In the genomic region with DNA sequence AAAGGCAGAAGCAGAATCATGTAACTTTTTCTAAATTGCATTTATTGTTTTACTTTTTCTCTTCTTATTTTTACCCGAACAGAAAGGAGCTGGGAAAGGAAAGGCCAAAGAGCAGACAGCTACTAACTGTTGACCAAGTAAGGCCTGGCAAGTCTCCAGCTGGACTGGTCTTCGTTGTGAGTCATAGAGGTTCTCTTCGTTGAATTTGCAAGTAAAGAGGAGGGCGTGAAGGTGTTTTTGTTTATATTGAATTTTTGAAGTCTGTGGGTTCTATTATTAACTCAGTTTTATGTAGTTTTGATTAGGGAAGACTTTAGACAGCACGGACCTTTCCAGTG, we compare ENCODE assay signal across 12 cellular contexts.
DNase-seq lines count a peak whose midpoint lies in the region; ATAC-seq and TF ChIP-seq lines count a peak whose summit lies in the region.
"Had no signal": no experiment of that assay in that cellular context is flagged by ENCODE, and none has a peak within 500 bp of the region (broad histone marks: within the 10 kb centered on the region; RNA-seq: fewer than 3 reads in every experiment).

No MANE protein-coding gene starts in this region.

- POLR2A ChIA-PET in Caco-2 (lab: Charles Lee): no interaction called here

- DNase-seq in SHP77 (lab: John Stamatoyannopoulos, UW) (peak; percentile 1 to 7), SHP77 treated with DMSO at 0.1 percent for 48 hours (lab: John Stamatoyannopoulos, UW) (no peak), astrocyte of the hippocampus (ENCODE audit: low read depth, low spot score) (peak; percentile 94), Caco-2 (no peak), dedifferentiated amniotic fluid mesenchymal stem cell (ENCODE audit: extremely low spot score) (no peak)
- DNase-seq: activated CD4-positive, alpha-beta T cell treated with anti-CD3 and anti-CD28 coated beads for 36 hours; GDM1; H9; NCI-H1436 had no signal

- BruUV-seq in Caco-2 (replicated peaks; lab: Mats Ljungman, UMichigan): no TSS peak

- H3K36me3 Mint-ChIP-seq in Caco-2 (ENCODE audit: insufficient read depth, unreplicated experiment): no peaks in the 10 kb centered on the region
- no peaks in the 10 kb centered on the region for H3K36me3 Mint-ChIP-seq in activated T-helper 17 cell treated with anti-CD3 and anti-CD28 coated beads, Interleukin-2, amount 50 U/mL, for 72 hours (ENCODE audit: low read depth)

- no peak overlapping the region for H3K4me3 ChIP-seq in liver (ENCODE audit: low read depth in 1 of 3, low read length in 3 of 3)
- no peak overlapping the region for H3K4me3 ChIP-seq in Caco-2 (ENCODE audit: low read depth, low read length)

- H3K27me3 Mint-ChIP-seq in Caco-2 (ENCODE audit: insufficient read depth, unreplicated experiment): no peaks in the 10 kb centered on the region
- H3K27me3 Mint-ChIP-seq in activated T-helper 17 cell treated with anti-CD3 and anti-CD28 coated beads, Interleukin-2, amount 50 U/mL, for 72 hours: no peaks in the 10 kb centered on the region
- H3K27me3 Mint-ChIP-seq: activated CD4-positive, alpha-beta T cell treated with anti-CD3 and anti-CD28 coated beads for 36 hours had no signal

- no peak for TF ChIP-seq CTCF in liver (IDR thresholded peaks at IDR 0.05; ENCODE audit: low read depth, low read length, missing input control)
- no peak for TF ChIP-seq CTCF in Caco-2 (IDR thresholded peaks at IDR 0.05; ENCODE audit: insufficient read depth in 1 of 2, low read depth in 1 of 2, low read length in 1 of 2, severe bottlenecking in 1 of 2, unreplicated experiment in 1 of 2)

- peaks cover 39% of the 10 kb centered on the region for H3K9me3 Mint-ChIP-seq in Caco-2 (ENCODE audit: unreplicated experiment)
- peaks cover 11% of the 10 kb centered on the region for H3K9me3 Mint-ChIP-seq in activated T-helper 17 cell treated with anti-CD3 and anti-CD28 coated beads, Interleukin-2, amount 50 U/mL, for 72 hours

- intact Hi-C loops in Caco-2 (cut with micrococcal nuclease; ENCODE audit: unreplicated experiment): no loop called here

- ATAC-seq in HG03520 (IDR thresholded peaks at IDR 0.05; ENCODE audit: unreplicated experiment): no peak
- ATAC-seq in activated T-helper 17 cell treated with anti-CD3 and anti-CD28 coated beads, Interleukin-2, amount 50 U/mL, for 72 hours (replicated peaks): no peak
- ATAC-seq: activated CD4-positive, alpha-beta T cell treated with anti-CD3 and anti-CD28 coated beads for 36 hours had no signal

- TF ChIP-seq RAD21 in liver (IDR thresholded peaks at IDR 0.05): no peak

- no peak overlapping the region for H3K9ac ChIP-seq in liver (ENCODE audit: low read depth in 1 of 2, low read length in 2 of 2)

- peaks cover 0 to 3% (median under 1%) of the 10 kb centered on the region in 4 donors for H3K9me3 ChIP-seq in liver (ENCODE audit: control insufficient read depth in 4 of 4, low read length in 3 of 4)
- H3K9me3 ChIP-seq in Caco-2: no peaks in the 10 kb centered on the region; the same call in 1 of the 2 replicates

- H3K27ac Mint-ChIP-seq in Caco-2 (ENCODE audit: unreplicated experiment): no peak overlapping the region
- no peak overlapping the region for H3K27ac Mint-ChIP-seq in activated T-helper 17 cell treated with anti-CD3 and anti-CD28 coated beads, Interleukin-2, amount 50 U/mL, for 72 hours
- H3K27ac Mint-ChIP-seq: activated CD4-positive, alpha-beta T cell treated with anti-CD3 and anti-CD28 coated beads for 36 hours had no signal

- no peaks in the 10 kb centered on the region for H3K4me1 Mint-ChIP-seq in Caco-2 (ENCODE audit: low read depth, unreplicated experiment)
- H3K4me1 Mint-ChIP-seq in activated T-helper 17 cell treated with anti-CD3 and anti-CD28 coated beads, Interleukin-2, amount 50 U/mL, for 72 hours: no peaks in the 10 kb centered on the region
- H3K4me1 Mint-ChIP-seq: activated CD4-positive, alpha-beta T cell treated with anti-CD3 and anti-CD28 coated beads for 36 hours; H9 had no signal

- no peaks in the 10 kb centered on the region for H3K36me3 ChIP-seq in liver (ENCODE audit: control insufficient read depth in 4 of 4, insufficient read depth in 3 of 4, low read depth in 1 of 4, low read length in 3 of 4)
- H3K36me3 ChIP-seq in Caco-2 (ENCODE audit: control insufficient read depth, insufficient read depth, low read length): no peaks in the 10 kb centered on the region

- CTCF ChIA-PET in Caco-2 (lab: Charles Lee): no interaction called here

- 29% methylated on average over 5 of the region's 5 CpGs for WGBS in liver

- no peaks in the 10 kb centered on the region for H3K27me3 ChIP-seq in liver (ENCODE audit: control insufficient read depth in 4 of 4, insufficient read depth in 4 of 4, low read length in 3 of 4)
- no peaks in the 10 kb centered on the region for H3K27me3 ChIP-seq in Caco-2 (replicated peaks; ENCODE audit: control insufficient read depth, insufficient read depth, low read length)

- peaks cover 0 to 7% (median 2%) of the 10 kb centered on the region in 4 donors for H3K4me1 ChIP-seq in liver (ENCODE audit: control insufficient read depth in 4 of 4, insufficient read depth in 4 of 4, low read length in 3 of 4)
- no peaks in the 10 kb centered on the region for H3K4me1 ChIP-seq in Caco-2

- H3K27ac ChIP-seq in liver (ENCODE audit: low read depth in 1 of 2, low read length in 2 of 2): no peak overlapping the region

- no peak overlapping the region for H3K4me3 Mint-ChIP-seq in Caco-2 (ENCODE audit: unreplicated experiment)
- no peak overlapping the region for H3K4me3 Mint-ChIP-seq in activated T-helper 17 cell treated with anti-CD3 and anti-CD28 coated beads, Interleukin-2, amount 50 U/mL, for 72 hours
- H3K4me3 Mint-ChIP-seq: activated CD4-positive, alpha-beta T cell treated with anti-CD3 and anti-CD28 coated beads for 36 hours; H9 had no signal

TF ChIP-seq in liver, 16 proteins besides CTCF, POLR2A, EP300 and RAD21:
- TF ChIP-seq, protein P1, sequence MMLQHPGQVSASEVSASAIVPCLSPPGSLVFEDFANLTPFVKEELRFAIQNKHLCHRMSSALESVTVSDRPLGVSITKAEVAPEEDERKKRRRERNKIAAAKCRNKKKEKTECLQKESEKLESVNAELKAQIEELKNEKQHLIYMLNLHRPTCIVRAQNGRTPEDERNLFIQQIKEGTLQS (IDR thresholded peaks at IDR 0.05): peak; percentile 52
- TF ChIP-seq SP1 (IDR thresholded peaks at IDR 0.05) (peak; percentile 65), YY1 (IDR thresholded peaks at IDR 0.05) (no peak), HNF4A (conservative IDR thresholded peaks at IDR 0.05) (peak; percentile 79 to 82), FOXA1 (IDR thresholded peaks at IDR 0.05) (no peak), JUND (IDR thresholded peaks at IDR 0.05) (peak; percentile 89 to 94), MAX (IDR thresholded peaks at IDR 0.05) (peak; percentile 12), RXRA (IDR thresholded peaks at IDR 0.05) (peak; percentile 25 to 32)

Comparison
In these comparisons a context has a peak if more than half of its experiments do, and no peak if none do; other contexts are left out.
1. DNase-seq: peak in SHP77 (2 of 2) and astrocyte of the hippocampus (single experiment); none in SHP77 treated with DMSO at 0.1 percent for 48 hours (single experiment), Caco-2 (0 of 2) and dedifferentiated amniotic fluid mesenchymal stem cell (single experiment).